ENCODE assay signal across 9 cellular contexts in the genomic region with DNA sequence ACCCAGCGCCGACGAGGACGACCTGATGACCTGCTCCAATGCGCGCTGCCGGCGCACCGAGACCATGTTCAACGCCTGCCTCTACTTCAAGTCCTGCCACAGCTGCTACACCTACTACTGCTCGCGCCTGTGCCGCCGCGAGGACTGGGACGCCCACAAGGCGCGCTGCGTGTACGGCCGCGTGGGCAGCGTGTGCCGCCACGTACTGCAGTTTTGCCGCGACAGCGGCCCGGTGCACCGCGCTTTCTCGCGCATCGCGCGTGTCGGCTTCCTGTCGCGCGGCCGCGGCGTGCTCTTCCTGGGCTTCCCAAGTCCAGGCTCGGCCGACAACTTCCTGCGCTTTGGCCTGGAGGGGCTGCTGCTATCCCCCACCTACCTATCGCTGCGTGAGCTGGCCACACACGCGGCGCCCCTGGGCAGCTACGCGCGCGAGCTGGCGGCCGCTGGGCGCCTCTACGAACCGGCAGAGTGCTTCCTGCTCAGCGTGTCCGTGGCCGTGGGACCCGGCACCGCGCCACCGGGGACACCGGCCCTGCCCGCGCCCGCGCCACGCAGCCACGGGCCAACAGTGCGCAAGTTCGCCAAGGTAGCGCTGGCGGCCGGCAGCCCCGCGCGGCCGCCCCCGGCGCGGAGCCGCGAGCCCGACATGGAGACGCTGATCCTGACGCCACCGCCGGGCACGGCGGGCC. TPM values are rescaled to one million over a fixed set of nuclear protein-coding genes. Genes with fewer than 3 reads are reported as not detected.
DNase-seq lines count a peak whose midpoint lies in the region; ATAC-seq and TF ChIP-seq lines count a peak whose summit lies in the region.
"Had no signal": no experiment of that assay in that cellular context is flagged by ENCODE, and none has a peak within 500 bp of the region (broad histone marks: within the 10 kb centered on the region; RNA-seq: fewer than 3 reads in every experiment).

No MANE protein-coding gene starts in this region.

- no peaks in the 10 kb centered on the region for H3K9me3 Mint-ChIP-seq in activated CD8-positive, alpha-beta memory T cell treated with anti-CD3 and anti-CD28 coated beads, Interleukin-2, amount 10 ng/mL, durations not matched to agents 7 days and 5 days (ENCODE audit: low read depth)
- H3K9me3 Mint-ChIP-seq in stimulated activated effector memory CD8-positive, alpha-beta T cell treated with anti-CD3 and anti-CD28 coated beads, Interleukin-12 subunit alpha, Interleukin-12 subunit beta, amount 100 ng/mL, for 72 hours, result no peaks in the 10 kb centered on the region

- peaks cover 25% of the 10 kb centered on the region for H3K4me1 Mint-ChIP-seq in activated CD8-positive, alpha-beta memory T cell treated with anti-CD3 and anti-CD28 coated beads, Interleukin-2, amount 10 ng/mL, durations not matched to agents 7 days and 5 days
- H3K4me1 Mint-ChIP-seq in stimulated activated effector memory CD8-positive, alpha-beta T cell treated with anti-CD3 and anti-CD28 coated beads, Interleukin-12 subunit alpha, Interleukin-12 subunit beta, amount 100 ng/mL, for 72 hours, result peaks cover 21% of the 10 kb centered on the region

- no peak for DNase-seq in activated CD8-positive, alpha-beta memory T cell treated with anti-CD3 and anti-CD28 coated beads, Interleukin-2, amount 10 ng/mL, durations not matched to agents 7 days and 5 days
- no peak for DNase-seq in activated CD8-positive, alpha-beta memory T cell treated with anti-CD3 and anti-CD28 coated beads, Interleukin-2, amount 50 U/mL, for 48 hours
- DNase-seq in SK-N-MC (ENCODE audit: low read depth, low spot score), result no peak
- DNase-seq in stimulated activated effector memory CD8-positive, alpha-beta T cell treated with anti-CD3 and anti-CD28 coated beads, Interleukin-12 subunit alpha, Interleukin-12 subunit beta, amount 100 ng/mL, for 72 hours (ENCODE audit: low spot score in 2 of 2), result peak in 1 of 2 donors; percentile 52
- DNase-seq in colonic mucosa, result no peak
- DNase-seq in effector CD4-positive, alpha-beta T cell, result no peak

- H3K4me1 ChIP-seq in esophagus (ENCODE audit: control insufficient read depth in 2 of 2, insufficient read depth in 2 of 2, low read length in 1 of 2), result peaks cover 4 to 41% of the 10 kb centered on the region in 2 donors
- peaks cover 32% of the 10 kb centered on the region for H3K4me1 ChIP-seq in colonic mucosa

- no peaks in the 10 kb centered on the region for H3K27me3 ChIP-seq in esophagus (ENCODE audit: control insufficient read depth in 1 of 2, insufficient read depth in 2 of 2, low read length in 2 of 2)
- H3K27me3 ChIP-seq in colonic mucosa, result peaks cover 19% of the 10 kb centered on the region
- H3K27me3 ChIP-seq: pancreas had no signal

- intact Hi-C loops in colonic mucosa (cut with DNase I), result loop anchor here (10.0 kb wide), 1 partner anchor 52 kb away; a partner anchor contains a TSS

- H3K4me3 Mint-ChIP-seq in activated CD8-positive, alpha-beta memory T cell treated with anti-CD3 and anti-CD28 coated beads, Interleukin-2, amount 10 ng/mL, durations not matched to agents 7 days and 5 days, result no peak overlapping the region
- H3K4me3 Mint-ChIP-seq in stimulated activated effector memory CD8-positive, alpha-beta T cell treated with anti-CD3 and anti-CD28 coated beads, Interleukin-12 subunit alpha, Interleukin-12 subunit beta, amount 100 ng/mL, for 72 hours, result peak overlapping the region; percentile 94

- peaks cover 20% of the 10 kb centered on the region for H3K27me3 Mint-ChIP-seq in activated CD8-positive, alpha-beta memory T cell treated with anti-CD3 and anti-CD28 coated beads, Interleukin-2, amount 10 ng/mL, durations not matched to agents 7 days and 5 days

- no peak for TF ChIP-seq CTCF in colonic mucosa (IDR thresholded peaks at IDR 0.05)

- peak overlapping the region; percentile 28 for H3K27ac Mint-ChIP-seq in activated CD8-positive, alpha-beta memory T cell treated with anti-CD3 and anti-CD28 coated beads, Interleukin-2, amount 10 ng/mL, durations not matched to agents 7 days and 5 days
- no peak overlapping the region for H3K27ac Mint-ChIP-seq in stimulated activated effector memory CD8-positive, alpha-beta T cell treated with anti-CD3 and anti-CD28 coated beads, Interleukin-12 subunit alpha, Interleukin-12 subunit beta, amount 100 ng/mL, for 72 hours

- no peaks in the 10 kb centered on the region; the same call in 1 of the 2 replicates for H3K36me3 ChIP-seq in SK-N-MC (ENCODE audit: insufficient read depth, low read length)
- peaks cover 0 to 4% of the 10 kb centered on the region in 2 donors for H3K36me3 ChIP-seq in esophagus (ENCODE audit: control insufficient read depth in 2 of 2, insufficient read depth in 2 of 2, low read length in 1 of 2)
- H3K36me3 ChIP-seq in colonic mucosa, result no peaks in the 10 kb centered on the region

- H3K9me3 ChIP-seq in SK-N-MC (ENCODE audit: low read depth, low read length), result no peaks in the 10 kb centered on the region
- H3K9me3 ChIP-seq in esophagus (ENCODE audit: control insufficient read depth in 2 of 2, insufficient read depth in 1 of 2, low read depth in 1 of 2, low read length in 1 of 2), result peaks cover 0 to 7% of the 10 kb centered on the region in 2 donors
- H3K9me3 ChIP-seq in colonic mucosa, result no peaks in the 10 kb centered on the region
- H3K9me3 ChIP-seq: pancreas had no signal

- H3K36me3 Mint-ChIP-seq in activated CD8-positive, alpha-beta memory T cell treated with anti-CD3 and anti-CD28 coated beads, Interleukin-2, amount 10 ng/mL, durations not matched to agents 7 days and 5 days, result peaks cover 3% of the 10 kb centered on the region
- peaks cover 51% of the 10 kb centered on the region for H3K36me3 Mint-ChIP-seq in stimulated activated effector memory CD8-positive, alpha-beta T cell treated with anti-CD3 and anti-CD28 coated beads, Interleukin-12 subunit alpha, Interleukin-12 subunit beta, amount 100 ng/mL, for 72 hours

- H3K4me3 ChIP-seq in SK-N-MC, result peak overlapping the region; percentile 88
- H3K4me3 ChIP-seq in esophagus (ENCODE audit: low read depth in 1 of 2, low read length in 2 of 2), result peak overlapping the region; percentile 39 to 60
- no peak overlapping the region for H3K4me3 ChIP-seq in colonic mucosa

- ATAC-seq in activated CD8-positive, alpha-beta memory T cell treated with anti-CD3 and anti-CD28 coated beads, Interleukin-2, amount 10 ng/mL, durations not matched to agents 7 days and 5 days, result no peak
- no peak for ATAC-seq in stimulated activated effector memory CD8-positive, alpha-beta T cell treated with anti-CD3 and anti-CD28 coated beads, Interleukin-12 subunit alpha, Interleukin-12 subunit beta, amount 100 ng/mL, for 72 hours
- ATAC-seq in activated CD4-positive, CD25-positive, alpha-beta regulatory T cell treated with anti-CD3 and anti-CD28 coated beads, Interleukin-2, amount 50 U/mL, for 24 hours, result no peak

- no peak overlapping the region for H3K27ac ChIP-seq in SK-N-MC
- no peak overlapping the region for H3K27ac ChIP-seq in esophagus (ENCODE audit: low read depth in 2 of 2, low read length in 1 of 2)
- H3K27ac ChIP-seq in colonic mucosa, result no peak overlapping the region

- CTCF ChIA-PET in activated CD8-positive, alpha-beta memory T cell treated with anti-CD3 and anti-CD28 coated beads, Interleukin-2, amount 10 ng/mL, durations not matched to agents 7 days and 5 days (lab: Charles Lee), result interaction anchor here (0.7 to 2.3 kb wide), 5 partner anchors 29 to 149 kb away, joined by 3 to 6 read pairs (median 4); a partner anchor contains a TSS

- 5 to 14% methylated on average over 79 to 95 of the region's 95 CpGs for WGBS in esophagus, 2 donors

- no peak overlapping the region for H3K9ac ChIP-seq in SK-N-MC (ENCODE audit: insufficient read length)
- peak overlapping the region in 1 of 2 donors; percentile 44 for H3K9ac ChIP-seq in colonic mucosa (ENCODE audit: low read depth in 2 of 2, low read length in 2 of 2)

RNA-seq across cellular contexts. Expression of a gene that starts 2.7 kb away (rescaled TPM):
- 100 to 1,000 TPM in 1 of 2 experiments, 10 to 100 TPM in 1; 96.8 to 116 TPM for total RNA-seq in activated CD8-positive, alpha-beta memory T cell treated with anti-CD3 and anti-CD28 coated beads, Interleukin-2, amount 10 ng/mL, durations not matched to agents 7 days and 5 days
- 100 to 1,000 TPM in 1 of 2 donors, 10 to 100 TPM in 1; 83.1 to 101 TPM for polyA plus RNA-seq in esophagus
- total RNA-seq in colonic mucosa, result 100 to 1,000 TPM; 137 to 176 TPM

RNA-seq across cellular contexts. Expression of a gene that starts 4.2 kb away (rescaled TPM):
- 1 to 10 TPM; 3.9 to 4.4 TPM for total RNA-seq in activated CD8-positive, alpha-beta memory T cell treated with anti-CD3 and anti-CD28 coated beads, Interleukin-2, amount 10 ng/mL, durations not matched to agents 7 days and 5 days
- polyA plus RNA-seq in esophagus, result 1 to 10 TPM; 1.9 to 3.7 TPM
- 10 to 100 TPM; 11.5 to 17.1 TPM for total RNA-seq in colonic mucosa

RNA-seq across cellular contexts. Expression of a gene that starts 5.6 kb away (rescaled TPM):
- total RNA-seq in activated CD8-positive, alpha-beta memory T cell treated with anti-CD3 and anti-CD28 coated beads, Interleukin-2, amount 10 ng/mL, durations not matched to agents 7 days and 5 days, result 10 to 100 TPM; 13.4 to 15.5 TPM
- polyA plus RNA-seq in esophagus, result 10 to 100 TPM in 1 of 2 donors, 1 to 10 TPM in 1; 3.9 to 11.5 TPM
- 10 to 100 TPM; 11.0 to 61.7 TPM for total RNA-seq in colonic mucosa

RNA-seq across cellular contexts. Expression of a gene that starts 19.6 kb away (rescaled TPM):
- total RNA-seq in activated CD8-positive, alpha-beta memory T cell treated with anti-CD3 and anti-CD28 coated beads, Interleukin-2, amount 10 ng/mL, durations not matched to agents 7 days and 5 days, result 100 to 1,000 TPM; 283 to 360 TPM
- 100 to 1,000 TPM; 445 to 637 TPM for polyA plus RNA-seq in esophagus
- total RNA-seq in colonic mucosa, result 100 to 1,000 TPM; 442 to 494 TPM

RNA-seq across cellular contexts. Expression of a gene that starts 38.8 kb away (rescaled TPM):
- total RNA-seq in activated CD8-positive, alpha-beta memory T cell treated with anti-CD3 and anti-CD28 coated beads, Interleukin-2, amount 10 ng/mL, durations not matched to agents 7 days and 5 days, result 100 to 1,000 TPM; 113 to 123 TPM
- 10 to 100 TPM; 46.5 to 61.7 TPM for polyA plus RNA-seq in esophagus
- total RNA-seq in colonic mucosa, result 100 to 1,000 TPM; 126 to 163 TPM
